25 cellular contexts compared by ENCODE assay signal in genomic region chr22:38406617-38407016, GRCh38. TPM values are rescaled to one million over a fixed set of nuclear protein-coding genes. Genes with fewer than 3 reads are reported as not detected.
A peak's percentile ranks its signal among the peaks of the same experiment; 100 is the strongest.
DNase-seq lines count a peak whose midpoint lies in the region; ATAC-seq and TF ChIP-seq lines count a peak whose summit lies in the region.
"Had no signal": no experiment of that assay in that cellular context is flagged by ENCODE, and none has a peak within 500 bp of the region (broad histone marks: within the 10 kb centered on the region; RNA-seq: fewer than 3 reads in every experiment).

No MANE protein-coding gene starts in this region.

- intact Hi-C loops in mammary epithelial cell (cut with micrococcal nuclease): no loop called here
- intact Hi-C loops in lower lobe of right lung (cut with DNase I): no loop called here
- intact Hi-C loops in vagina (cut with DNase I): no loop called here

- H2AFZ ChIP-seq in Karpas-422 (ENCODE audit: low read length) (no peak overlapping the region), mammary epithelial cell (ENCODE audit: low read depth, low read length) (no peak overlapping the region)
- H2AFZ ChIP-seq: parathyroid adenoma had no signal

- TF ChIP-seq CTCF in mammary epithelial cell (conservative IDR thresholded peaks at IDR 0.05 in 1 of 2, IDR thresholded peaks at IDR 0.05 in 1 of 2; ENCODE audit: extremely low read depth in 1 of 2, insufficient read depth in 1 of 2, low read depth in 1 of 2, low read length in 2 of 2): no peak
- no peak for TF ChIP-seq CTCF in lower lobe of right lung (IDR thresholded peaks at IDR 0.05)
- TF ChIP-seq CTCF in vagina (IDR thresholded peaks at IDR 0.05): no peak

- TF ChIP-seq POLR2A in vagina (IDR thresholded peaks at IDR 0.05): no peak

- dilution Hi-C loops in mammary epithelial cell (cut with HindIII; ENCODE audit: low sequenced_read_pairs): no loop called here

- in situ Hi-C loops in mammary epithelial cell (cut with MboI; ENCODE audit: low sequenced_read_pairs in 2 of 2): no loop called here

- no TSS peak for BruUV-seq in mammary epithelial cell (replicated peaks; lab: Mats Ljungman, UMichigan)

- CTCF ChIA-PET in mammary epithelial cell (lab: Charles Lee; ENCODE audit: low non-redundant PET): no interaction called here

- H3K4me3 ChIP-seq in Karpas-422 (ENCODE audit: low read length) (no peak overlapping the region), mammary epithelial cell (replicated peaks in 1 of 3; ENCODE audit: insufficient read depth in 1 of 3, low read depth in 2 of 3, low read length in 3 of 3) (no peak overlapping the region), lower lobe of right lung (no peak overlapping the region), vagina (no peak overlapping the region)
- H3K4me3 ChIP-seq: SJCRH30, tibial artery had no signal

- H3K4me2 ChIP-seq in Karpas-422 (ENCODE audit: low read depth, low read length, poor library complexity, severe bottlenecking) (no peak overlapping the region), mammary epithelial cell (ENCODE audit: insufficient read depth, low read depth, low read length) (no peak overlapping the region)

- peaks cover 10% of the 10 kb centered on the region for H3K4me1 ChIP-seq in Karpas-422 (ENCODE audit: low read length)
- H3K4me1 ChIP-seq in mammary epithelial cell (ENCODE audit: insufficient read depth, low read length): no peaks in the 10 kb centered on the region
- no peaks in the 10 kb centered on the region for H3K4me1 ChIP-seq in lower lobe of right lung
- H3K4me1 ChIP-seq in vagina: no peaks in the 10 kb centered on the region
- H3K4me1 ChIP-seq: foreskin keratinocyte, parathyroid adenoma, SJCRH30, tibial artery had no signal

- no peak overlapping the region for H3K27ac ChIP-seq in Karpas-422 (ENCODE audit: low read length)
- no peak overlapping the region for H3K27ac ChIP-seq in mammary epithelial cell (ENCODE audit: insufficient read depth, low read depth, low read length)
- H3K27ac ChIP-seq in lower lobe of right lung: no peak overlapping the region
- H3K27ac ChIP-seq in vagina: no peak overlapping the region
- H3K27ac ChIP-seq: foreskin keratinocyte, parathyroid adenoma, SJCRH30, tibial artery had no signal

- WGBS in mammary epithelial cell (ENCODE audit: low coverage, missing lambda C conversion rate): 61% methylated on average over 4 of the region's 4 CpGs

- no peaks in the 10 kb centered on the region for H3K9me2 ChIP-seq in Karpas-422 (replicated peaks; ENCODE audit: insufficient read depth, low read length)

- DNase-seq in ELR (ENCODE audit: low read depth) (peak; percentile 38), Karpas-422 (peak; percentile 12), mammary epithelial cell (peak; percentile 26), lower lobe of right lung (no peak), NCI-H2227 (lab: John Stamatoyannopoulos, UW; ENCODE audit: unreplicated experiment) (no peak), vagina (ENCODE audit: extremely low spot score in 2 of 2) (no peak), NCI-H1092 treated with DMSO at 0.1 percent for 48 hours (lab: John Stamatoyannopoulos, UW) (no peak)
- DNase-seq: activated CD4-positive, alpha-beta memory T cell treated with anti-CD3 and anti-CD28 coated beads for 36 hours; activated effector memory CD4-positive, alpha-beta T cell treated with Interleukin-2 at 50 U/mL for 16 hours; cerebellar nuclear complex; DMS153; foreskin keratinocyte; GOT3; hippocampal formation; immature natural killer cell; Kasumi-1; NCI-H2081; right cardiac atrium; SJCRH30; stimulated activated naive CD8-positive, alpha-beta T cell treated with anti-CD3 and anti-CD28 coated beads, Interleukin-15, Interleukin-2, amounts not matched to agents 100 U/mL and 50 U/mL, for 24 hours had no signal

- no peak overlapping the region for H3K9ac ChIP-seq in Karpas-422 (ENCODE audit: low read length)
- H3K9ac ChIP-seq in mammary epithelial cell (ENCODE audit: insufficient read depth, low read length): no peak overlapping the region
- H3K9ac ChIP-seq: parathyroid adenoma had no signal

- no peaks in the 10 kb centered on the region for H3K36me3 ChIP-seq in Karpas-422 (ENCODE audit: insufficient read depth, low read length)
- H3K36me3 ChIP-seq in mammary epithelial cell (ENCODE audit: insufficient read depth, low read length): no peaks in the 10 kb centered on the region
- no peaks in the 10 kb centered on the region for H3K36me3 ChIP-seq in lower lobe of right lung
- no peaks in the 10 kb centered on the region for H3K36me3 ChIP-seq in vagina
- H3K36me3 ChIP-seq: SJCRH30, tibial artery had no signal

- H3K79me2 ChIP-seq in Karpas-422 (ENCODE audit: low read length) (no peaks in the 10 kb centered on the region), mammary epithelial cell (ENCODE audit: insufficient read depth, low read length) (no peaks in the 10 kb centered on the region)
- H3K79me2 ChIP-seq: parathyroid adenoma had no signal

- H4K20me1 ChIP-seq in Karpas-422 (ENCODE audit: insufficient read depth, low read depth, low read length) (no peaks in the 10 kb centered on the region), mammary epithelial cell (ENCODE audit: insufficient read depth, low read length) (no peaks in the 10 kb centered on the region)

- no peaks in the 10 kb centered on the region for H3K27me3 ChIP-seq in Karpas-422 (ENCODE audit: low read length)
- no peaks in the 10 kb centered on the region for H3K27me3 ChIP-seq in mammary epithelial cell (ENCODE audit: insufficient read depth, low read length)
- H3K27me3 ChIP-seq in lower lobe of right lung (ENCODE audit: low read depth): peaks cover 5% of the 10 kb centered on the region
- H3K27me3 ChIP-seq in vagina: no peaks in the 10 kb centered on the region

- H3K9me3 ChIP-seq in Karpas-422 (ENCODE audit: low read length): no peaks in the 10 kb centered on the region
- no peaks in the 10 kb centered on the region for H3K9me3 ChIP-seq in mammary epithelial cell (replicated peaks; ENCODE audit: insufficient read depth, low read length)
- H3K9me3 ChIP-seq in lower lobe of right lung: no peaks in the 10 kb centered on the region
- no peaks in the 10 kb centered on the region for H3K9me3 ChIP-seq in vagina
- H3K9me3 ChIP-seq: SJCRH30, tibial artery had no signal

- peak; percentile 23 to 41 for ATAC-seq in lower lobe of right lung
- ATAC-seq: foreskin keratinocyte; Panc1; right cardiac atrium; stimulated activated naive CD8-positive, alpha-beta T cell treated with anti-CD3 and anti-CD28 coated beads, Interleukin-15, Interleukin-2, amounts not matched to agents 100 U/mL and 50 U/mL, for 24 hours had no signal

RNA-seq across cellular contexts. Expression of gene KCNJ4, which starts 48.4 kb away (rescaled TPM):
- not detected in 2 replicates for total RNA-seq in Karpas-422 (2014; rRNA removed; shearing (Covaris generic); ENCODE audit: low replicate concordance)
- total RNA-seq in mammary epithelial cell (not detected), lower lobe of right lung (not detected), vagina (not detected)
- 0.03 TPM for polyA plus RNA-seq in mammary epithelial cell
- not detected for polyA minus RNA-seq in mammary epithelial cell
- total RNA-seq: activated CD4-positive, alpha-beta memory T cell treated with anti-CD3 and anti-CD28 coated beads for 36 hours; foreskin keratinocyte; mononuclear cell had no signal
- polyA plus RNA-seq: immature natural killer cell, liver had no signal

Comparison
In these comparisons a context has a peak if more than half of its experiments do, and no peak if none do; other contexts are left out.
1. DNase-seq: peak in ELR (single experiment), Karpas-422 (single experiment) and mammary epithelial cell (single experiment); none in lower lobe of right lung (single experiment), NCI-H2227 (single experiment), vagina (0 of 2) and NCI-H1092 treated with DMSO at 0.1 percent for 48 hours (single experiment).